16 cellular contexts compared by ENCODE assay signal in genomic region chr6:36698196-36698595, GRCh38. TPM values are rescaled to one million over a fixed set of nuclear protein-coding genes. Genes with fewer than 3 reads are reported as not detected.
"Had no signal": no experiment of that assay in that cellular context is flagged by ENCODE, and none has a peak within 500 bp of the region (broad histone marks: within the 10 kb centered on the region; RNA-seq: fewer than 3 reads in every experiment).

No MANE protein-coding gene starts in this region.

- H3K9me3 Mint-ChIP-seq: activated naive CD8-positive, alpha-beta T cell treated with anti-CD3 and anti-CD28 coated beads, Interleukin-2, amount 10 ng/mL, durations not matched to agents 7 days and 5 days; brain; T-cell had no signal

- H3K4me1 Mint-ChIP-seq: brain had no signal

- DNase-seq: activated CD4-positive, alpha-beta T cell treated with anti-CD3 and anti-CD28 coated beads, Interleukin-2, amount 50 U/mL, for 4 hours; activated CD4-positive, CD25-positive, alpha-beta regulatory T cell treated with anti-CD3 and anti-CD28 coated beads, Interleukin-2, amount 50 U/mL, for 72 hours; activated naive CD8-positive, alpha-beta T cell treated with anti-CD3 and anti-CD28 coated beads, Interleukin-2, amount 10 ng/mL, durations not matched to agents 7 days and 5 days; activated T-cell treated with anti-CD3 and anti-CD28 coated beads, Interleukin-2, amount 50 U/mL, for 48 hours; central memory CD4-positive, alpha-beta T cell; colonic mucosa; left lung; stimulated activated CD4-positive, alpha-beta T cell treated with anti-CD3 and anti-CD28 coated beads, Interleukin-1b, Interleukin-23, amount 100 ng/mL, for 48 hours; T-cell; T-helper 9 cell; thyroid gland had no signal

- ATAC-seq: T-cell had no signal

- H3K36me3 Mint-ChIP-seq: activated naive CD8-positive, alpha-beta T cell treated with anti-CD3 and anti-CD28 coated beads, Interleukin-2, amount 10 ng/mL, durations not matched to agents 7 days and 5 days; brain; T-cell had no signal

- H3K27ac ChIP-seq: colonic mucosa, esophagus muscularis mucosa, ovary, sigmoid colon, thyroid gland had no signal

- H3K27me3 ChIP-seq: colonic mucosa, esophagus muscularis mucosa, left lung, ovary, sigmoid colon, thyroid gland had no signal

- H3K4me3 Mint-ChIP-seq: activated naive CD8-positive, alpha-beta T cell treated with anti-CD3 and anti-CD28 coated beads, Interleukin-2, amount 10 ng/mL, durations not matched to agents 7 days and 5 days; brain; T-cell had no signal

- H3K27ac Mint-ChIP-seq: brain, T-cell had no signal

- H3K27me3 Mint-ChIP-seq: activated naive CD8-positive, alpha-beta T cell treated with anti-CD3 and anti-CD28 coated beads, Interleukin-2, amount 10 ng/mL, durations not matched to agents 7 days and 5 days; T-cell had no signal

- H3K4me3 ChIP-seq: colonic mucosa, esophagus muscularis mucosa, left lung, ovary, sigmoid colon, thyroid gland had no signal

RNA-seq across cellular contexts. Expression of gene RAB44, which starts 0.6 kb away (rescaled TPM):
- total RNA-seq: activated naive CD8-positive, alpha-beta T cell treated with anti-CD3 and anti-CD28 coated beads, Interleukin-2, amount 10 ng/mL, durations not matched to agents 7 days and 5 days had no signal
- polyA plus RNA-seq: neural cell had no signal
